In the genomic region with DNA sequence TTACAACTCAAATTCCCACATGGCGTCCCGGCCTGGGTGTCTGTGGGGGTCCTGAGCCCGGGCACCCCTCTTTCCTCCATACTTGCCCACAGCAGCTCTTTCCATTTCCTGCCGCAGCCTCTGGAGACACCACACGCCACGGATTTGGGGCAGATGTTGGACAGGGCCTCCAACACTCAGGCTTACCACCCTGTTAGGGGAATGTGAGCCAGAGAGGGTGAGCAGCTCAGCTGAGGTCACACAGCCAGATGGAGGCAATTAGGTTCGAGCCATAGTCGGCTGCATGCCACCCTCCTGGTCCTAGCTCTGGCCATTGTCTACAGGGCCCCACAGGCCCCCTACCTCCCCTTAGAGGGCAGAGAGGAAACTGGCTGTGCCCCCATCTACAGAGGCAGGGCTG, we compare ENCODE assay signal across 14 cellular contexts.
DNase-seq lines count a peak whose midpoint lies in the region; ATAC-seq and TF ChIP-seq lines count a peak whose summit lies in the region.
"Had no signal": no experiment of that assay in that cellular context is flagged by ENCODE, and none has a peak within 500 bp of the region (broad histone marks: within the 10 kb centered on the region; RNA-seq: fewer than 3 reads in every experiment).

No MANE protein-coding gene starts in this region.

- H3K4me3 ChIP-seq in brain microvascular endothelial cell (ENCODE audit: low read depth, low read length) (no peak overlapping the region), lower lobe of right lung (no peak overlapping the region), thyroid gland (replicated peaks in 1 of 3) (no peak overlapping the region)

- in situ Hi-C loops in brain microvascular endothelial cell (cut with HindIII; ENCODE audit: low pct_ligation_motif_present, low sequenced_read_pairs), result no loop called here

- TF ChIP-seq CTCF in brain microvascular endothelial cell (IDR thresholded peaks at IDR 0.05; ENCODE audit: low read depth, low read length, missing control alignments), result no peak
- no peak for TF ChIP-seq CTCF in lower lobe of right lung (IDR thresholded peaks at IDR 0.05)
- TF ChIP-seq CTCF in thyroid gland (IDR thresholded peaks at IDR 0.05), result no peak

- no peaks in the 10 kb centered on the region for H3K9me3 ChIP-seq in lower lobe of right lung
- H3K9me3 ChIP-seq in thyroid gland, result no peaks in the 10 kb centered on the region

- H3K27ac ChIP-seq in brain microvascular endothelial cell (peak overlapping the region; percentile 29), lower lobe of right lung (peak overlapping the region; percentile 65), thyroid gland (peak overlapping the region in 2 of 3 donors; percentile 35 to 48)

- WGBS in thyroid gland, 2 donors, result 86 to 88% methylated on average over 8 of the region's 8 CpGs

- no peak for TF ChIP-seq POLR2A in thyroid gland (IDR thresholded peaks at IDR 0.05)
- no peak for TF ChIP-seq POLR2A in erythroblast (IDR thresholded peaks at IDR 0.05; ENCODE audit: low read length)

- intact Hi-C loops in lower lobe of right lung (cut with DNase I), result no loop called here
- intact Hi-C loops in thyroid gland (cut with DNase I), result no loop called here

- no peak for ATAC-seq in lower lobe of right lung

- H3K27me3 ChIP-seq in brain microvascular endothelial cell (replicated peaks) (no peaks in the 10 kb centered on the region), lower lobe of right lung (ENCODE audit: low read depth) (no peaks in the 10 kb centered on the region), thyroid gland (no peaks in the 10 kb centered on the region)

- DNase-seq in NCI-H69 (lab: John Stamatoyannopoulos, UW) (peak; percentile 68), brain microvascular endothelial cell (no peak), lower lobe of right lung (no peak), thyroid gland (no peak), inferior parietal cortex (ENCODE audit: extremely low spot score) (no peak), erythroblast (lab: John Stamatoyannopoulos, UW) (no peak), AML-193 (lab: John Stamatoyannopoulos, UW) (no peak), SHP77 (lab: John Stamatoyannopoulos, UW) (no peak)
- DNase-seq: activated naive CD4-positive, alpha-beta T cell treated with anti-CD3 and anti-CD28 coated beads for 36 hours; NCI-H510A; occipital lobe; OCI-M1; stimulated activated CD4-positive, alpha-beta T cell treated with anti-CD3 and anti-CD28 coated beads, Interleukin-15, amount 100 ng/mL, for 24 hours; SW 1271 had no signal

- H3K36me3 ChIP-seq in brain microvascular endothelial cell (replicated peaks), result peaks cover 24% of the 10 kb centered on the region
- peaks cover 23% of the 10 kb centered on the region for H3K36me3 ChIP-seq in lower lobe of right lung
- H3K36me3 ChIP-seq in thyroid gland, result peaks cover 1 to 4% of the 10 kb centered on the region in 2 donors

- peaks cover 77% of the 10 kb centered on the region for H3K4me1 ChIP-seq in lower lobe of right lung
- H3K4me1 ChIP-seq in thyroid gland, result peaks cover 21 to 55% of the 10 kb centered on the region in 2 donors
